20 cellular contexts compared by ENCODE assay signal in genomic region chr6:144418969-144419545, GRCh38.
A peak's percentile ranks its signal among the peaks of the same experiment; 100 is the strongest.
DNase-seq lines count a peak whose midpoint lies in the region; ATAC-seq, FAIRE-seq and TF ChIP-seq lines count a peak whose summit lies in the region.
"Had no signal": no experiment of that assay in that cellular context is flagged by ENCODE, and none has a peak within 500 bp of the region (broad histone marks: within the 10 kb centered on the region; RNA-seq: fewer than 3 reads in every experiment).

No MANE protein-coding gene starts in this region.

- no peak overlapping the region for H3K9ac ChIP-seq in GM12878 (ENCODE audit: control insufficient read depth, insufficient read depth, low read length)

- H3K36me3 Mint-ChIP-seq in activated CD8-positive, alpha-beta T cell treated with anti-CD3 and anti-CD28 coated beads for 36 hours (ENCODE audit: low read depth) = peaks cover 8% of the 10 kb centered on the region
- H3K36me3 Mint-ChIP-seq in activated CD8-positive, alpha-beta T cell treated with anti-CD3 and anti-CD28 coated beads, Interleukin-2, amount 10 ng/mL, durations not matched to agents 7 days and 5 days (ENCODE audit: low read depth) = peaks cover 19% of the 10 kb centered on the region
- H3K36me3 Mint-ChIP-seq in mesothelial cell of epicardium = peaks cover 6% of the 10 kb centered on the region

- H3K27me3 Mint-ChIP-seq in activated CD8-positive, alpha-beta T cell treated with anti-CD3 and anti-CD28 coated beads for 36 hours = no peaks in the 10 kb centered on the region
- H3K27me3 Mint-ChIP-seq in activated CD8-positive, alpha-beta T cell treated with anti-CD3 and anti-CD28 coated beads, Interleukin-2, amount 10 ng/mL, durations not matched to agents 7 days and 5 days (ENCODE audit: low read depth) = no peaks in the 10 kb centered on the region
- no peaks in the 10 kb centered on the region for H3K27me3 Mint-ChIP-seq in mesothelial cell of epicardium (ENCODE audit: low read depth)

- intact Hi-C loops in activated CD8-positive, alpha-beta T cell treated with anti-CD3 and anti-CD28 coated beads for 36 hours (cut with micrococcal nuclease) = no loop called here
- intact Hi-C loops in GM12878 (cut with micrococcal nuclease; ENCODE audit: unreplicated experiment) = no loop called here
- intact Hi-C loops in testis (cut with DNase I; ENCODE audit: low total_unique reads) = no loop called here
- intact Hi-C loops in left cardiac atrium (cut with DNase I) = no loop called here

- no TSS peak for BruUV-seq in GM12878 (replicated peaks; lab: Mats Ljungman, UMichigan)

- no peak for TF ChIP-seq CTCF in activated CD8-positive, alpha-beta T cell treated with anti-CD3 and anti-CD28 coated beads for 36 hours (IDR thresholded peaks at IDR 0.05)
- TF ChIP-seq CTCF in GM12878 (IDR thresholded peaks at IDR 0.05 in 2 of 3, conservative IDR thresholded peaks at IDR 0.05 in 1 of 3; ENCODE audit: control insufficient read depth in 2 of 3, extremely low read depth in 1 of 3, insufficient read depth in 1 of 3, low read depth in 3 of 3, low read length in 3 of 3) (no peak), mesothelial cell of epicardium (IDR thresholded peaks at IDR 0.05; ENCODE audit: unreplicated experiment) (no peak), testis (IDR thresholded peaks at IDR 0.05) (no peak), right atrium auricular region (IDR thresholded peaks at IDR 0.05) (no peak)

- no peaks in the 10 kb centered on the region for H3K4me1 ChIP-seq in GM12878 (ENCODE audit: control insufficient read depth, insufficient read depth, low read length)
- H3K4me1 ChIP-seq in testis = peaks cover 11% of the 10 kb centered on the region
- H3K4me1 ChIP-seq in right atrium auricular region = peaks cover 0 to 29% of the 10 kb centered on the region in 2 donors

- WGBS in GM12878 (ENCODE audit: insufficient coverage, insufficient replicate concordance, low lambda C conversion rate, missing lambda C conversion rate) = 60% methylated on average over 6 of the region's 6 CpGs
- WGBS in testis, 2 donors = 69 to 70% methylated on average over 6 of the region's 6 CpGs

- H3K4me3 ChIP-seq in GM12878 (no peak overlapping the region), testis (no peak overlapping the region), right atrium auricular region (no peak overlapping the region)

- TF ChIP-seq RAD21 in GM12878 (IDR thresholded peaks at IDR 0.05; ENCODE audit: insufficient read depth, low read depth, low read length) = no peak

- TF ChIP-seq POLR2A in GM12878 (IDR thresholded peaks at IDR 0.05; ENCODE audit: low read depth, low read length) = no peak
- TF ChIP-seq POLR2A in testis (IDR thresholded peaks at IDR 0.05) = no peak

- TF ChIP-seq EP300 in GM12878 (IDR thresholded peaks at IDR 0.05; ENCODE audit: borderline replicate concordance in 1 of 2, control insufficient read depth in 1 of 2, low read depth in 2 of 2, low read length in 2 of 2) = no peak

- POLR2A ChIA-PET in activated CD8-positive, alpha-beta T cell treated with anti-CD3 and anti-CD28 coated beads for 36 hours (lab: Charles Lee) = no interaction called here
- POLR2A ChIA-PET in activated CD8-positive, alpha-beta T cell treated with anti-CD3 and anti-CD28 coated beads, Interleukin-2, amount 10 ng/mL, durations not matched to agents 7 days and 5 days (lab: Charles Lee) = no interaction called here
- POLR2A ChIA-PET in GM12878 (lab: Charles Lee) = no interaction called here

- no peaks in the 10 kb centered on the region for H3K9me3 ChIP-seq in GM12878 (replicated peaks; ENCODE audit: control insufficient read depth, insufficient read depth, low read length)
- H3K9me3 ChIP-seq in testis = no peaks in the 10 kb centered on the region
- no peaks in the 10 kb centered on the region for H3K9me3 ChIP-seq in right atrium auricular region

- H3K27me3 ChIP-seq in GM12878 (replicated peaks in 1 of 2; ENCODE audit: control insufficient read depth in 2 of 2, insufficient read depth in 2 of 2, low read length in 1 of 2) = no peaks in the 10 kb centered on the region
- no peaks in the 10 kb centered on the region for H3K27me3 ChIP-seq in testis
- no peaks in the 10 kb centered on the region for H3K27me3 ChIP-seq in right atrium auricular region

- H3K4me2 ChIP-seq in GM12878 (ENCODE audit: control insufficient read depth, insufficient read depth) = no peak overlapping the region

- H4K20me1 ChIP-seq in GM12878 (ENCODE audit: control insufficient read depth, insufficient read depth) = no peaks in the 10 kb centered on the region

- SMC1A ChIA-PET in GM12878 (lab: Charles Lee; ENCODE audit: uncharacterized antibody, unreplicated experiment) = no interaction called here

- H3K79me2 ChIP-seq in GM12878 (ENCODE audit: control insufficient read depth, insufficient read depth, low read length) = peaks cover 2% of the 10 kb centered on the region

- H3K4me1 Mint-ChIP-seq in activated CD8-positive, alpha-beta T cell treated with anti-CD3 and anti-CD28 coated beads for 36 hours (ENCODE audit: low read depth) = peaks cover 35% of the 10 kb centered on the region
- H3K4me1 Mint-ChIP-seq in activated CD8-positive, alpha-beta T cell treated with anti-CD3 and anti-CD28 coated beads, Interleukin-2, amount 10 ng/mL, durations not matched to agents 7 days and 5 days (ENCODE audit: low read depth) = peaks cover 2% of the 10 kb centered on the region
- peaks cover 20% of the 10 kb centered on the region for H3K4me1 Mint-ChIP-seq in mesothelial cell of epicardium

- RAD21 ChIA-PET in GM12878 (lab: Charles Lee; ENCODE audit: unreplicated experiment) = no interaction called here

- no peak for DNase-seq in activated CD8-positive, alpha-beta T cell treated with anti-CD3 and anti-CD28 coated beads for 36 hours
- DNase-seq in activated CD8-positive, alpha-beta T cell treated with anti-CD3 and anti-CD28 coated beads, Interleukin-2, amount 10 ng/mL, durations not matched to agents 7 days and 5 days = no peak
- no peak for DNase-seq in GM12878 (ENCODE audit: low read depth, low spot score)
- no peak for DNase-seq in mesothelial cell of epicardium (ENCODE audit: low spot score in 2 of 2, unreplicated experiment in 2 of 2)
- DNase-seq in testis = peak; percentile 29
- DNase-seq in AG08396 (ENCODE audit: low spot score) = no peak
- no peak for DNase-seq in left cardiac atrium
- DNase-seq in right atrium auricular region (ENCODE audit: low spot score) = no peak
- DNase-seq: 8988T; DMS79; H7; KG1; NCI-H1105 treated with DMSO at 0.1 percent for 48 hours; NCI-H1694; NCI-H2081 treated with DMSO at 0.1 percent for 48 hours; NCI-H510A; NCI-H748 treated with DMSO at 0.1 percent for 48 hours; NK-92 treated with Interleukin-12 subunit alpha and Interleukin-12 subunit beta, amount 100 ng/mL, for 24 hours had no signal

- H3K9me3 Mint-ChIP-seq in activated CD8-positive, alpha-beta T cell treated with anti-CD3 and anti-CD28 coated beads for 36 hours = no peaks in the 10 kb centered on the region
- no peaks in the 10 kb centered on the region for H3K9me3 Mint-ChIP-seq in activated CD8-positive, alpha-beta T cell treated with anti-CD3 and anti-CD28 coated beads, Interleukin-2, amount 10 ng/mL, durations not matched to agents 7 days and 5 days (ENCODE audit: insufficient read depth)
- no peaks in the 10 kb centered on the region for H3K9me3 Mint-ChIP-seq in mesothelial cell of epicardium

- H3K27ac Mint-ChIP-seq in activated CD8-positive, alpha-beta T cell treated with anti-CD3 and anti-CD28 coated beads for 36 hours = no peak overlapping the region
- H3K27ac Mint-ChIP-seq in activated CD8-positive, alpha-beta T cell treated with anti-CD3 and anti-CD28 coated beads, Interleukin-2, amount 10 ng/mL, durations not matched to agents 7 days and 5 days = no peak overlapping the region
- H3K27ac Mint-ChIP-seq in mesothelial cell of epicardium = peak overlapping the region; percentile 30

- no peak overlapping the region for H3K4me3 Mint-ChIP-seq in activated CD8-positive, alpha-beta T cell treated with anti-CD3 and anti-CD28 coated beads for 36 hours
- no peak overlapping the region for H3K4me3 Mint-ChIP-seq in activated CD8-positive, alpha-beta T cell treated with anti-CD3 and anti-CD28 coated beads, Interleukin-2, amount 10 ng/mL, durations not matched to agents 7 days and 5 days
- H3K4me3 Mint-ChIP-seq in mesothelial cell of epicardium = no peak overlapping the region

- H2AFZ ChIP-seq in GM12878 (ENCODE audit: control insufficient read depth, low read depth, low read length) = no peak overlapping the region

- in situ Hi-C loops in GM12878 (cut with MboI) = no loop called here

- ATAC-seq in activated CD8-positive, alpha-beta T cell treated with anti-CD3 and anti-CD28 coated beads for 36 hours = peak; percentile 42
- ATAC-seq in activated CD8-positive, alpha-beta T cell treated with anti-CD3 and anti-CD28 coated beads, Interleukin-2, amount 10 ng/mL, durations not matched to agents 7 days and 5 days = no peak
- ATAC-seq in GM12878 (0 out of 3 replicates have a peak, but pooled peaks have one; percentile 23), left cardiac atrium (no peak)
- ATAC-seq: Right ventricle myocardium inferior had no signal

- H3K27ac ChIP-seq in GM12878 (ENCODE audit: control insufficient read depth, insufficient read depth) (no peak overlapping the region), testis (peak overlapping the region; percentile 41 to 60), right atrium auricular region (no peak overlapping the region)

- CTCF ChIA-PET in activated CD8-positive, alpha-beta T cell treated with anti-CD3 and anti-CD28 coated beads for 36 hours (lab: Charles Lee) = no interaction called here
- CTCF ChIA-PET in activated CD8-positive, alpha-beta T cell treated with anti-CD3 and anti-CD28 coated beads, Interleukin-2, amount 10 ng/mL, durations not matched to agents 7 days and 5 days (lab: Charles Lee) = no interaction called here
- CTCF ChIA-PET in GM12878 (lab: Yijun Ruan, JAX) = interaction anchor here (1.7 kb wide), 1 partner anchor 62 kb away, joined by 4 read pairs; no protein-coding TSS in a partner anchor

- H3K36me3 ChIP-seq in GM12878 (ENCODE audit: control insufficient read depth in 2 of 2, insufficient read depth in 2 of 2, low read length in 1 of 2) = peaks cover under 1 to 8% of the 10 kb centered on the region in 2 experiments; a peak in 3 of 4 replicates
- H3K36me3 ChIP-seq in testis (ENCODE audit: low read depth, missing control alignments) = no peaks in the 10 kb centered on the region
- no peaks in the 10 kb centered on the region for H3K36me3 ChIP-seq in right atrium auricular region

- FAIRE-seq in GM12878 (lab: Jason Lieb, UNC) = no peak
- FAIRE-seq: RCC 7860 had no signal

TF ChIP-seq in GM12878, 131 proteins besides CTCF, POLR2A, EP300 and RAD21 (continues in another document):
- TF ChIP-seq JUNB (IDR thresholded peaks at IDR 0.05) (no peak), NFIC (IDR thresholded peaks at IDR 0.05; ENCODE audit: low read depth, low read length) (no peak)

Comparison
In these comparisons a context has a peak if more than half of its experiments do, and no peak if none do; other contexts are left out.
1. ATAC-seq: peak in activated CD8-positive, alpha-beta T cell treated with anti-CD3 and anti-CD28 coated beads for 36 hours (single experiment) and GM12878 (single experiment); none in activated CD8-positive, alpha-beta T cell treated with anti-CD3 and anti-CD28 coated beads, Interleukin-2, amount 10 ng/mL, durations not matched to agents 7 days and 5 days (single experiment) and left cardiac atrium (0 of 2).
2. H3K27ac ChIP-seq: peak in testis (2 of 2); none in GM12878 (single experiment) and right atrium auricular region (0 of 2).